Comparison of ENCODE assay signal across 16 cellular contexts in the genomic region with DNA sequence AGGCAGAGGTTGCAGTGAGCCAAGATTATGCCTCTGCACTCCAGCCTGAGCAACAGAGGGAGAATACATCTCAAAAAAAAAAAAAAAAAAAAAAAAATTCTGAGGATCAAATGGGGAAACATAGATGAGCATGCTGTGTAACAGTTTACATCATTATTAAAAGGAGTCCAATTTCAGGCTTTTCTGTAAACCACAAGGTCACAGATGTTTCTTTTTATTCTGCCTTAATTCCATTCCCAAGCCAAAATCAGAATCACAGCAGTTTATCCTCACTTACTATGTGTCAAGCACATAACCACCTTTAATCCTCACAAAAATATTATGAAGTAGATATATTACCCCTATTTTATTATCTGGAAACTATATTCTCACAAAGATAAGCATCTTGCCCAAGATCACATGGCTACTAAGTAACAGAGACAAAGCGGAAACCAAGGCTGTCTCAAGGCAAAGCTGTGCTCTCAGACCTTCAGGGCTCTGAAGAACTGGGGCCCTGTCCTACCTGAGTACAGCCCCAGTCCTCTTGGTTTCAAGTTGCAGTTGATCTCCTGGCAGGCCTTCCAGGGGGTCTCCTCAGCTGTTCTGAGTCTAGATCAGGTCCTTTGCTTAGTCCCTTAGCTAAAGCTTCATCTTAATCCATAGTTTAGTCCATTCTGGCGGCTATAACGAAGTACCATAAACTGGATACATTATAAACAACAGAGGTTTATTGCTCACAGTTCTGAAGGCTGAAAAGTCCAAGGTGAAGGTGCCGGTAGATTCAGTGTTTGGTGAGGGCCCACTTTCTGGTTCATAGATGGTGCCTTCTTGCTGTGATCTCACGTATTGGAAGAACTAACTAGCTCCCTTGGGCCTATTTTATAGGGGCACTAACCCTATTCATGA.
DNase-seq lines count a peak whose midpoint lies in the region; ATAC-seq and TF ChIP-seq lines count a peak whose summit lies in the region.
"Had no signal": no experiment of that assay in that cellular context is flagged by ENCODE, and none has a peak within 500 bp of the region (broad histone marks: within the 10 kb centered on the region; RNA-seq: fewer than 3 reads in every experiment).

No MANE protein-coding gene starts in this region.

- 94% methylated on average over 5 of the region's 5 CpGs for WGBS in esophagus muscularis mucosa
- 78 to 87% methylated on average over 5 of the region's 5 CpGs for WGBS in aorta, 2 donors

- CTCF ChIA-PET in CD8-positive, alpha-beta T cell (lab: Charles Lee) = no interaction called here

- TF ChIP-seq POLR2A in esophagus muscularis mucosa (IDR thresholded peaks at IDR 0.05; ENCODE audit: low read depth) = no peak

- no peak for TF ChIP-seq EP300 in esophagus muscularis mucosa (IDR thresholded peaks at IDR 0.05)

- no peak for TF ChIP-seq CTCF in AG09319 (IDR thresholded peaks at IDR 0.05; ENCODE audit: low read depth, low read length)
- no peak for TF ChIP-seq CTCF in KMS-11 (conservative IDR thresholded peaks at IDR 0.05; ENCODE audit: low read depth, low read length)
- no peak for TF ChIP-seq CTCF in esophagus muscularis mucosa (IDR thresholded peaks at IDR 0.05)
- no peak for TF ChIP-seq CTCF in osteoblast (IDR thresholded peaks at IDR 0.05; ENCODE audit: extremely low read depth, low read depth, low read length)
- TF ChIP-seq CTCF in CD8-positive, alpha-beta T cell (IDR thresholded peaks at IDR 0.05) = no peak

- no peaks in the 10 kb centered on the region for H3K9me3 Mint-ChIP-seq in CD8-positive, alpha-beta T cell

- no peaks in the 10 kb centered on the region for H3K4me1 Mint-ChIP-seq in CD8-positive, alpha-beta T cell (ENCODE audit: low read depth)
- H3K4me1 Mint-ChIP-seq: B cell had no signal

- H3K27me3 ChIP-seq in KMS-11 (ENCODE audit: insufficient read depth, low read depth) = no peaks in the 10 kb centered on the region
- H3K27me3 ChIP-seq in esophagus muscularis mucosa = no peaks in the 10 kb centered on the region
- H3K27me3 ChIP-seq in osteoblast (ENCODE audit: insufficient read depth, low read length) = no peaks in the 10 kb centered on the region
- peaks cover 0 to 2% of the 10 kb centered on the region in 2 donors for H3K27me3 ChIP-seq in aorta (ENCODE audit: control insufficient read depth in 1 of 2, insufficient read depth in 2 of 2, low read length in 1 of 2)
- peaks cover 2% of the 10 kb centered on the region for H3K27me3 ChIP-seq in CD8-positive, alpha-beta T cell (ENCODE audit: insufficient read depth, low read length)
- H3K27me3 ChIP-seq: ovary, tibial artery had no signal

- no peak overlapping the region for H3K27ac Mint-ChIP-seq in CD8-positive, alpha-beta T cell
- H3K27ac Mint-ChIP-seq: activated CD8-positive, alpha-beta memory T cell treated with anti-CD3 and anti-CD28 coated beads, Interleukin-2, amount 10 ng/mL, durations not matched to agents 7 days and 5 days; B cell had no signal

- H3K4me3 ChIP-seq in KMS-11 (IDR thresholded peaks at IDR 0.05; ENCODE audit: insufficient read depth, low read depth, low read length) (no peak overlapping the region), esophagus muscularis mucosa (no peak overlapping the region), osteoblast (ENCODE audit: insufficient read depth, low read length) (no peak overlapping the region), aorta (ENCODE audit: low read length in 2 of 2) (no peak overlapping the region)
- no peak overlapping the region for H3K4me3 ChIP-seq in CD8-positive, alpha-beta T cell (ENCODE audit: low read depth, low read length)
- H3K4me3 ChIP-seq: ovary, tibial artery had no signal

- H4K20me1 ChIP-seq in KMS-11 (ENCODE audit: insufficient read depth) (no peaks in the 10 kb centered on the region), osteoblast (ENCODE audit: insufficient read depth, low read length) (no peaks in the 10 kb centered on the region)

- H3K9ac ChIP-seq in KMS-11 = no peak overlapping the region

- ATAC-seq in HG03097 (IDR thresholded peaks at IDR 0.05; ENCODE audit: low FRiP score, unreplicated experiment) (no peak), aorta (ENCODE audit: low FRiP score) (no peak), GM21717 (IDR thresholded peaks at IDR 0.05; ENCODE audit: unreplicated experiment) (no peak)
- ATAC-seq in CD8-positive, alpha-beta T cell = no peak
- ATAC-seq: activated CD8-positive, alpha-beta memory T cell treated with anti-CD3 and anti-CD28 coated beads, Interleukin-2, amount 10 ng/mL, durations not matched to agents 7 days and 5 days had no signal

- no peaks in the 10 kb centered on the region for H3K36me3 Mint-ChIP-seq in CD8-positive, alpha-beta T cell
- H3K36me3 Mint-ChIP-seq: activated CD8-positive, alpha-beta memory T cell treated with anti-CD3 and anti-CD28 coated beads, Interleukin-2, amount 10 ng/mL, durations not matched to agents 7 days and 5 days had no signal

- DNase-seq in AG09319 (ENCODE audit: extremely low read depth, low read depth) (peak; percentile 70), esophagus muscularis mucosa (ENCODE audit: extremely low spot score) (no peak), osteoblast (ENCODE audit: insufficient read length, low spot score, missing footprints) (no peak), aorta (no peak)
- no peak for DNase-seq in CD8-positive, alpha-beta T cell
- DNase-seq: activated CD8-positive, alpha-beta memory T cell treated with anti-CD3 and anti-CD28 coated beads, Interleukin-2, amount 10 ng/mL, durations not matched to agents 7 days and 5 days; activated naive CD4-positive, alpha-beta T cell; cerebellar nuclear complex; MV-4-11; ovary; tibial artery had no signal

- no peaks in the 10 kb centered on the region for H3K36me3 ChIP-seq in KMS-11 (ENCODE audit: insufficient read depth)
- H3K36me3 ChIP-seq in esophagus muscularis mucosa = no peaks in the 10 kb centered on the region
- no peaks in the 10 kb centered on the region for H3K36me3 ChIP-seq in osteoblast (ENCODE audit: insufficient read depth, low read length)
- H3K36me3 ChIP-seq in aorta (ENCODE audit: control insufficient read depth in 1 of 2, insufficient read depth in 2 of 2, low read length in 1 of 2) = no peaks in the 10 kb centered on the region
- no peaks in the 10 kb centered on the region for H3K36me3 ChIP-seq in CD8-positive, alpha-beta T cell (ENCODE audit: insufficient read depth, low read length)
- H3K36me3 ChIP-seq: ovary, tibial artery had no signal

- no peaks in the 10 kb centered on the region for H3K79me2 ChIP-seq in KMS-11 (ENCODE audit: insufficient read depth, low read depth)
- H3K79me2 ChIP-seq in osteoblast (ENCODE audit: insufficient read depth, low read length) = peaks cover 66% of the 10 kb centered on the region

- H3K27ac ChIP-seq in KMS-11 (peak overlapping the region; percentile 13; the same call in 1 of the 2 replicates), esophagus muscularis mucosa (replicated peaks in 1 of 4) (peak overlapping the region; percentile 21 to 62 (median 40)), osteoblast (ENCODE audit: low read depth, low read length) (peak overlapping the region; percentile 96), aorta (ENCODE audit: low read depth in 1 of 2, low read length in 2 of 2) (no peak overlapping the region)
- no peak overlapping the region for H3K27ac ChIP-seq in CD8-positive, alpha-beta T cell (ENCODE audit: low read depth, low read length)
- H3K27ac ChIP-seq: VCaP had no signal

- H2AFZ ChIP-seq in KMS-11 (ENCODE audit: low read depth) (no peak overlapping the region), osteoblast (ENCODE audit: low read length) (no peak overlapping the region)

- POLR2A ChIA-PET in CD8-positive, alpha-beta T cell (lab: Charles Lee) = no interaction called here

- no peak overlapping the region for H3K4me3 Mint-ChIP-seq in CD8-positive, alpha-beta T cell
- H3K4me3 Mint-ChIP-seq: activated CD8-positive, alpha-beta memory T cell treated with anti-CD3 and anti-CD28 coated beads, Interleukin-2, amount 10 ng/mL, durations not matched to agents 7 days and 5 days; B cell had no signal

- peak overlapping the region; percentile 19 for H3K4me2 ChIP-seq in KMS-11
- H3K4me2 ChIP-seq in osteoblast (ENCODE audit: insufficient read depth, low read length) = no peak overlapping the region

- H3K27me3 Mint-ChIP-seq in CD8-positive, alpha-beta T cell (ENCODE audit: low read depth) = peaks cover 23% of the 10 kb centered on the region

- H3K9me3 ChIP-seq in esophagus muscularis mucosa (no peaks in the 10 kb centered on the region), osteoblast (ENCODE audit: low read depth, low read length) (no peaks in the 10 kb centered on the region), aorta (ENCODE audit: control insufficient read depth, low read length) (no peaks in the 10 kb centered on the region)
- H3K9me3 ChIP-seq in CD8-positive, alpha-beta T cell (ENCODE audit: low read length) = no peaks in the 10 kb centered on the region
- H3K9me3 ChIP-seq: ovary, tibial artery had no signal

- H3K4me1 ChIP-seq in KMS-11 (ENCODE audit: low read depth, poor library complexity, severe bottlenecking) = peaks cover 54% of the 10 kb centered on the region
- H3K4me1 ChIP-seq in esophagus muscularis mucosa = peaks cover 12 to 39% (median 38%) of the 10 kb centered on the region in 4 donors
- peaks cover 70% of the 10 kb centered on the region for H3K4me1 ChIP-seq in osteoblast (ENCODE audit: insufficient read depth, low read length)
- peaks cover 0 to 11% of the 10 kb centered on the region in 2 donors for H3K4me1 ChIP-seq in aorta (ENCODE audit: control insufficient read depth in 1 of 2, insufficient read depth in 2 of 2, low read length in 2 of 2)
- no peaks in the 10 kb centered on the region for H3K4me1 ChIP-seq in CD8-positive, alpha-beta T cell (ENCODE audit: insufficient read depth, low read length)

- intact Hi-C loops in esophagus muscularis mucosa (cut with DNase I) (no loop called here), aorta (cut with DNase I) (loop anchor here (10.0 kb wide), 2 partner anchors 57 to 177 kb away; no protein-coding TSS in a partner anchor)
- intact Hi-C loops in CD8-positive, alpha-beta T cell (cut with DNase I, micrococcal nuclease) = no loop called here

Comparison
In these comparisons a context has a peak if more than half of its experiments do, and no peak if none do; other contexts are left out.
1. H3K27ac ChIP-seq: peak in KMS-11 (single experiment), esophagus muscularis mucosa (4 of 4) and osteoblast (single experiment); none in aorta (0 of 2) and CD8-positive, alpha-beta T cell (single experiment).
2. intact Hi-C loops: an anchor here in aorta (10.0 kb wide); none called in esophagus muscularis mucosa and CD8-positive, alpha-beta T cell.